In genomic region chr9:121340676-121341392, GRCh38 we compare ENCODE assay signal across 11 cellular contexts. TPM values are rescaled to one million over a fixed set of nuclear protein-coding genes. Genes with fewer than 3 reads are reported as not detected.
A peak's percentile ranks its signal among the peaks of the same experiment; 100 is the strongest.
DNase-seq lines count a peak whose midpoint lies in the region; ATAC-seq and TF ChIP-seq lines count a peak whose summit lies in the region.
"Had no signal": no experiment of that assay in that cellular context is flagged by ENCODE, and none has a peak within 500 bp of the region (broad histone marks: within the 10 kb centered on the region; RNA-seq: fewer than 3 reads in every experiment).

No MANE protein-coding gene starts in this region.

- intact Hi-C loops in psoas muscle (cut with DNase I) (no loop called here), sigmoid colon (cut with DNase I) (no loop called here)

- H3K4me3 ChIP-seq in psoas muscle (no peak overlapping the region), sigmoid colon (no peak overlapping the region)

- DNase-seq in psoas muscle (no peak), sigmoid colon (no peak), KG1 (lab: John Stamatoyannopoulos, UW) (no peak), NCI-H524 (lab: John Stamatoyannopoulos, UW) (no peak)
- DNase-seq: activated CD4-positive, alpha-beta T cell treated with anti-CD3 and anti-CD28 coated beads for 48 hours; activated naive CD8-positive, alpha-beta T cell treated with anti-CD3 and anti-CD28 coated beads, Interleukin-2, amount 50 U/mL, for 24 hours; H9; NCI-H510A treated with DMSO at 0.1 percent for 48 hours had no signal

- no peak for TF ChIP-seq POLR2A in sigmoid colon (IDR thresholded peaks at IDR 0.05)

- H3K27ac ChIP-seq in psoas muscle (peak overlapping the region; percentile 89), sigmoid colon (peak overlapping the region in 2 of 4 donors; percentile 96 to 99)

- H3K4me1 ChIP-seq in psoas muscle (peaks cover 57% of the 10 kb centered on the region), sigmoid colon (peaks cover 0 to 47% (median 27%) of the 10 kb centered on the region in 4 donors)

- ATAC-seq in GM18867 (IDR thresholded peaks at IDR 0.05; ENCODE audit: unreplicated experiment) (peak; percentile 88), GM21723 (IDR thresholded peaks at IDR 0.05; ENCODE audit: unreplicated experiment) (peak; percentile 79), HG03469 (IDR thresholded peaks at IDR 0.05; ENCODE audit: unreplicated experiment) (peak; percentile 81), psoas muscle (peak; percentile 85 to 89 (median 88))
- ATAC-seq: activated naive CD8-positive, alpha-beta T cell treated with anti-CD3 and anti-CD28 coated beads, Interleukin-2, amount 50 U/mL, for 24 hours had no signal

- 42 to 63% (median 53%) methylated on average over 6 of the region's 6 CpGs for WGBS in psoas muscle, 3 donors
- WGBS in sigmoid colon, 2 donors = 88 to 93% methylated on average over 6 of the region's 6 CpGs

- no peaks in the 10 kb centered on the region for H3K27me3 ChIP-seq in psoas muscle (ENCODE audit: insufficient read depth in 3 of 3, low read length in 2 of 3)
- no peaks in the 10 kb centered on the region for H3K27me3 ChIP-seq in sigmoid colon

- H3K9me3 ChIP-seq in psoas muscle (no peaks in the 10 kb centered on the region), sigmoid colon (no peaks in the 10 kb centered on the region)

- no peak for TF ChIP-seq CTCF in psoas muscle (IDR thresholded peaks at IDR 0.05)
- no peak for TF ChIP-seq CTCF in sigmoid colon (IDR thresholded peaks at IDR 0.05)

- no peak for TF ChIP-seq EP300 in sigmoid colon (IDR thresholded peaks at IDR 0.05)

- H3K36me3 ChIP-seq in psoas muscle (ENCODE audit: insufficient read depth in 1 of 2, low read depth in 1 of 2) (peaks cover 11 to 93% of the 10 kb centered on the region in 2 donors), sigmoid colon (peaks cover 0 to 100% (median 24%) of the 10 kb centered on the region in 4 donors)

RNA-seq across cellular contexts. Expression of gene STOM, which starts 29.2 kb away (rescaled TPM):
- total RNA-seq in psoas muscle (100 to 1,000 TPM in 3 of 4 donors, 10 to 100 TPM in 1; 89.6 to 237 (median 114) TPM), sigmoid colon (100 to 1,000 TPM; 303 to 609 (median 321) TPM)
- polyA plus RNA-seq in psoas muscle (10 to 100 TPM; 53.2 to 83.4 (median 62.2) TPM), sigmoid colon (100 to 1,000 TPM in 1 of 3 donors, 10 to 100 TPM in 2; 22.8 to 140 (median 44.6) TPM)
